19 cellular contexts compared by ENCODE assay signal in genomic region chr1:192852001-192852400, GRCh38. TPM values are rescaled to one million over a fixed set of nuclear protein-coding genes. Genes with fewer than 3 reads are reported as not detected.
DNase-seq lines count a peak whose midpoint lies in the region; ATAC-seq and TF ChIP-seq lines count a peak whose summit lies in the region.
"Had no signal": no experiment of that assay in that cellular context is flagged by ENCODE, and none has a peak within 500 bp of the region (broad histone marks: within the 10 kb centered on the region; RNA-seq: fewer than 3 reads in every experiment).

No MANE protein-coding gene starts in this region.

- H3K4me3 Mint-ChIP-seq in nephron = no peak overlapping the region
- H3K4me3 Mint-ChIP-seq: B cell; CD4-positive, CD25-positive, alpha-beta regulatory T cell; GM23338; T-helper 2 cell treated with Interferon-gamma antibody and Interleukin-4, amounts not matched to agents 5 μg/mL and 100 μg/mL, for 36 hours had no signal

- no peak for TF ChIP-seq CTCF in nephron (IDR thresholded peaks at IDR 0.05; ENCODE audit: unreplicated experiment in 3 of 3)

- H3K27ac Mint-ChIP-seq in nephron = peak overlapping the region; percentile 1 to 30 (median 27)
- H3K27ac Mint-ChIP-seq: B cell; CD4-positive, CD25-positive, alpha-beta regulatory T cell; GM23338; T-helper 2 cell treated with Interferon-gamma antibody and Interleukin-4, amounts not matched to agents 5 μg/mL and 100 μg/mL, for 36 hours had no signal

- H3K36me3 Mint-ChIP-seq in nephron (ENCODE audit: low read depth) = no peaks in the 10 kb centered on the region
- H3K36me3 Mint-ChIP-seq: CD4-positive, CD25-positive, alpha-beta regulatory T cell had no signal

- no peaks in the 10 kb centered on the region for H3K36me3 ChIP-seq in MG63

- no peak for ATAC-seq in GM19397 (IDR thresholded peaks at IDR 0.05; ENCODE audit: unreplicated experiment)
- ATAC-seq: GM23338, HCT116, Panc1 had no signal

- H3K27me3 Mint-ChIP-seq in nephron (ENCODE audit: low read depth) = no peaks in the 10 kb centered on the region

- DNase-seq in COR-L47 (lab: John Stamatoyannopoulos, UW) = peak; percentile 46
- DNase-seq in NCI-H146 (lab: John Stamatoyannopoulos, UW) = peak; percentile 76
- peak; percentile 70 to 85 for DNase-seq in NCI-H524 (lab: John Stamatoyannopoulos, UW)
- no peak for DNase-seq in MG63
- no peak for DNase-seq in 8988T
- no peak for DNase-seq in MV-4-11 (lab: John Stamatoyannopoulos, UW)
- DNase-seq: Calu3; CD4-positive, CD25-positive, alpha-beta regulatory T cell; DMS79; NCI-H1694; NCI-H2171 treated with DMSO at 0.1 percent for 48 hours; NCI-H526 treated with DMSO at 0.1 percent for 48 hours had no signal

- H3K4me3 ChIP-seq in MG63 = no peak overlapping the region
- H3K4me3 ChIP-seq: GM23338 had no signal

- H3K4me1 Mint-ChIP-seq in nephron = peaks cover 24% of the 10 kb centered on the region
- H3K4me1 Mint-ChIP-seq: B cell; CD4-positive, CD25-positive, alpha-beta regulatory T cell had no signal

- peaks cover 2% of the 10 kb centered on the region for H3K9me3 Mint-ChIP-seq in nephron
- H3K9me3 Mint-ChIP-seq: T-helper 2 cell treated with Interferon-gamma antibody and Interleukin-4, amounts not matched to agents 5 μg/mL and 100 μg/mL, for 36 hours had no signal

- no peaks in the 10 kb centered on the region for H3K9me3 ChIP-seq in MG63

- no peaks in the 10 kb centered on the region for H3K27me3 ChIP-seq in MG63

RNA-seq across cellular contexts. Expression of gene RGS2, which starts 43.2 kb away (rescaled TPM):
- total RNA-seq in MG63 (2014; rRNA removed; shearing (Covaris generic); ENCODE audit: low replicate concordance) = 0.20 TPM in 1 of 2 replicates, not detected in the other

Comparison
In these comparisons a context has a peak if more than half of its experiments do, and no peak if none do; other contexts are left out.
1. DNase-seq: peak in COR-L47 (single experiment), NCI-H146 (single experiment) and NCI-H524 (2 of 2); none in MG63 (single experiment), 8988T (single experiment) and MV-4-11 (single experiment).